Comparison of ENCODE assay signal across 14 cellular contexts in the genomic region with DNA sequence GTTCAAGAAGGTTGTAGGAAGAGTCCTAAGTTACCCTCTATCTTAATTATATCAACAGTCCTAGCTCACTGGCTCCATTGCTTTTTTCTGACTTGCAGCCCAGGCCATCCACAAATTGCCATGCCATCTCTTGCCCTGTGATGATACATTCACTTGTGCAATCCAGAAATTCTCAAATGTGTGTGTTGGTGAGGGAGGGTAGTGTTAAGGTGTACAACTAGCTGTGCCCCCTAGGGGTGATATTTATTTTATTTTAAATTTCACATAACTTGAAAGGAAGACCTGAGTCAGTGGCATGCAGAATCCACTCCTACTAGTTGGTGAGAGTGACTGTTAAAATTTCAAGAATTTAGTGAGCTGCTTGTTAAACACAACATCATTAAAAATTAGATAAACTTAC.
DNase-seq lines count a peak whose midpoint lies in the region; ATAC-seq and TF ChIP-seq lines count a peak whose summit lies in the region.
"Had no signal": no experiment of that assay in that cellular context is flagged by ENCODE, and none has a peak within 500 bp of the region (broad histone marks: within the 10 kb centered on the region; RNA-seq: fewer than 3 reads in every experiment).

No MANE protein-coding gene starts in this region.

- in situ Hi-C loops in KBM-7 (cut with MboI; ENCODE audit: low pct_unique_long_range_greater_than_20kb, low sequenced_read_pairs), result no loop called here

- TF ChIP-seq POLR2A in adrenal gland (IDR thresholded peaks at IDR 0.05), result no peak

- no peak overlapping the region for H3K27ac ChIP-seq in adrenal gland
- H3K27ac ChIP-seq: tibial nerve had no signal

- no peak overlapping the region for H3K4me3 Mint-ChIP-seq in progenitor cell of endocrine pancreas (ENCODE audit: low read depth)
- H3K4me3 Mint-ChIP-seq: activated naive CD8-positive, alpha-beta T cell treated with anti-CD3 and anti-CD28 coated beads, Interleukin-2, amount 10 ng/mL, durations not matched to agents 7 days and 5 days; naive thymus-derived CD8-positive, alpha-beta T cell had no signal

- no peak overlapping the region for H3K27ac Mint-ChIP-seq in progenitor cell of endocrine pancreas
- H3K27ac Mint-ChIP-seq: activated naive CD8-positive, alpha-beta T cell treated with anti-CD3 and anti-CD28 coated beads, Interleukin-2, amount 10 ng/mL, durations not matched to agents 7 days and 5 days; naive thymus-derived CD8-positive, alpha-beta T cell had no signal

- ATAC-seq in GM21390 (IDR thresholded peaks at IDR 0.05; ENCODE audit: unreplicated experiment), result no peak
- ATAC-seq: naive thymus-derived CD8-positive, alpha-beta T cell had no signal

- peaks cover 4% of the 10 kb centered on the region for H3K36me3 Mint-ChIP-seq in progenitor cell of endocrine pancreas (ENCODE audit: insufficient read depth)
- H3K36me3 Mint-ChIP-seq: naive thymus-derived CD8-positive, alpha-beta T cell had no signal

- no peaks in the 10 kb centered on the region for H3K9me3 ChIP-seq in adrenal gland (replicated peaks in 1 of 3)
- H3K9me3 ChIP-seq: tibial nerve had no signal

- no peak overlapping the region for H3K4me3 ChIP-seq in adrenal gland
- H3K4me3 ChIP-seq: tibial nerve had no signal

- H3K4me1 ChIP-seq in adrenal gland (replicated peaks in 1 of 2), result no peaks in the 10 kb centered on the region
- H3K4me1 ChIP-seq: tibial nerve had no signal

- H3K27me3 ChIP-seq in adrenal gland, result no peaks in the 10 kb centered on the region
- H3K27me3 ChIP-seq: tibial nerve had no signal

- DNase-seq in SIG-M5 treated with dmso at 0.1 percent for 504 hours (lab: John Stamatoyannopoulos, UW; ENCODE audit: unreplicated experiment) (peak; percentile 33), SIG-M5 (lab: John Stamatoyannopoulos, UW) (no peak), KBM-7 (peak; percentile 29), SW480 (ENCODE audit: low spot score) (peak; percentile 17), progenitor cell of endocrine pancreas (ENCODE audit: low spot score, unreplicated experiment) (no peak), NCI-H2227 (lab: John Stamatoyannopoulos, UW; ENCODE audit: unreplicated experiment) (no peak), adrenal gland (no peak)
- DNase-seq: activated naive CD8-positive, alpha-beta T cell treated with anti-CD3 and anti-CD28 coated beads, Interleukin-2, amount 10 ng/mL, durations not matched to agents 7 days and 5 days; GDM1; NCI-H1105 treated with DMSO at 0.1 percent for 48 hours; NCI-H526 treated with DMSO at 0.1 percent for 48 hours had no signal

- intact Hi-C loops in adrenal gland (cut with DNase I), result no loop called here

- H3K27me3 Mint-ChIP-seq in progenitor cell of endocrine pancreas, result no peaks in the 10 kb centered on the region
- H3K27me3 Mint-ChIP-seq: activated naive CD8-positive, alpha-beta T cell treated with anti-CD3 and anti-CD28 coated beads, Interleukin-2, amount 10 ng/mL, durations not matched to agents 7 days and 5 days had no signal

- peaks cover 5% of the 10 kb centered on the region for H3K4me1 Mint-ChIP-seq in progenitor cell of endocrine pancreas (ENCODE audit: low read depth)
- H3K4me1 Mint-ChIP-seq: activated naive CD8-positive, alpha-beta T cell treated with anti-CD3 and anti-CD28 coated beads, Interleukin-2, amount 10 ng/mL, durations not matched to agents 7 days and 5 days; naive thymus-derived CD8-positive, alpha-beta T cell had no signal

- peaks cover 4% of the 10 kb centered on the region for H3K9me3 Mint-ChIP-seq in progenitor cell of endocrine pancreas (ENCODE audit: low read depth)
- H3K9me3 Mint-ChIP-seq: activated naive CD8-positive, alpha-beta T cell treated with anti-CD3 and anti-CD28 coated beads, Interleukin-2, amount 10 ng/mL, durations not matched to agents 7 days and 5 days; naive thymus-derived CD8-positive, alpha-beta T cell had no signal

- TF ChIP-seq CTCF in progenitor cell of endocrine pancreas (IDR thresholded peaks at IDR 0.05; ENCODE audit: unreplicated experiment), result peak; percentile 12
- no peak for TF ChIP-seq CTCF in adrenal gland (IDR thresholded peaks at IDR 0.05)

- no peaks in the 10 kb centered on the region for H3K36me3 ChIP-seq in adrenal gland (replicated peaks in 1 of 2)
- H3K36me3 ChIP-seq: tibial nerve had no signal

Comparison
In these comparisons a context has a peak if more than half of its experiments do, and no peak if none do; other contexts are left out.
1. DNase-seq: peak in SIG-M5 treated with dmso at 0.1 percent for 504 hours (single experiment), KBM-7 (single experiment) and SW480 (single experiment); none in SIG-M5 (single experiment), progenitor cell of endocrine pancreas (single experiment), NCI-H2227 (single experiment) and adrenal gland (0 of 7).